8 cellular contexts compared by ENCODE assay signal in genomic region chr9:130023147-130023787, GRCh38. TPM values are rescaled to one million over a fixed set of nuclear protein-coding genes. Genes with fewer than 3 reads are reported as not detected.
A peak's percentile ranks its signal among the peaks of the same experiment; 100 is the strongest.
DNase-seq lines count a peak whose midpoint lies in the region; ATAC-seq and TF ChIP-seq lines count a peak whose summit lies in the region.

No MANE protein-coding gene starts in this region.

- intact Hi-C loops in Calu3 (cut with micrococcal nuclease; ENCODE audit: unreplicated experiment) = no loop called here

- H3K9me3 Mint-ChIP-seq in type B pancreatic cell (no peaks in the 10 kb centered on the region), Calu3 (ENCODE audit: low read depth, unreplicated experiment) (no peaks in the 10 kb centered on the region)

- H3K4me3 ChIP-seq in H7 (ENCODE audit: insufficient read depth, low read depth, low read length) = no peak overlapping the region

- CTCF ChIA-PET in Calu3 (lab: Charles Lee) = no interaction called here

- no TSS peak for BruUV-seq in Calu3 (replicated peaks; lab: Mats Ljungman, UMichigan)

- TF ChIP-seq CTCF in type B pancreatic cell (conservative IDR thresholded peaks at IDR 0.05) = no peak
- no peak for TF ChIP-seq CTCF in Calu3 (IDR thresholded peaks at IDR 0.05; ENCODE audit: unreplicated experiment)

- H3K27me3 Mint-ChIP-seq in type B pancreatic cell = no peaks in the 10 kb centered on the region
- no peaks in the 10 kb centered on the region for H3K27me3 Mint-ChIP-seq in Calu3 (ENCODE audit: unreplicated experiment)

- no peaks in the 10 kb centered on the region for H3K27me3 ChIP-seq in H7 (ENCODE audit: control insufficient read depth, insufficient read depth, low read length)

- ATAC-seq in HG03432 (IDR thresholded peaks at IDR 0.05; ENCODE audit: unreplicated experiment) = peak; percentile 39
- ATAC-seq in esophagus mucosa = peak; percentile 41

- H3K4me1 Mint-ChIP-seq in type B pancreatic cell (ENCODE audit: unreplicated experiment) (peaks cover 10% of the 10 kb centered on the region), Calu3 (ENCODE audit: low read depth, unreplicated experiment) (no peaks in the 10 kb centered on the region)

- no peaks in the 10 kb centered on the region for H3K36me3 Mint-ChIP-seq in type B pancreatic cell
- no peaks in the 10 kb centered on the region for H3K36me3 Mint-ChIP-seq in Calu3 (ENCODE audit: insufficient read depth, unreplicated experiment)

- H3K4me3 Mint-ChIP-seq in type B pancreatic cell (peak overlapping the region; percentile 50), Calu3 (ENCODE audit: low read depth, unreplicated experiment) (no peak overlapping the region)

- no peaks in the 10 kb centered on the region for H3K36me3 ChIP-seq in H7 (replicated peaks; ENCODE audit: control insufficient read depth, insufficient read depth, low read length)

- peak; percentile 62 for DNase-seq in activated effector memory CD4-positive, alpha-beta T cell treated with anti-CD3 and anti-CD28 coated beads, Interleukin-2, amount 50 U/mL, for 16 hours
- no peak for DNase-seq in activated effector memory CD4-positive, alpha-beta T cell treated with Interleukin-2 at 50 U/mL for 16 hours
- DNase-seq in type B pancreatic cell (ENCODE audit: extremely low spot score, unreplicated experiment) (no peak), Calu3 (no peak), NCI-H2227 treated with DMSO at 0.1 percent for 48 hours (lab: John Stamatoyannopoulos, UW) (no peak), H7 (no peak)

- H3K27ac Mint-ChIP-seq in type B pancreatic cell (peak overlapping the region; percentile 94), Calu3 (ENCODE audit: unreplicated experiment) (no peak overlapping the region)

RNA-seq across cellular contexts. Expression of gene FNBP1, which starts 19.7 kb away (rescaled TPM):
- 23.5 TPM for total RNA-seq in esophagus mucosa
- 38.6 and 54.1 TPM in 2 replicates for total RNA-seq in type B pancreatic cell (ENCODE audit: low replicate concordance)
- total RNA-seq in Calu3 (2022) = 9.6 and 9.9 TPM in 2 replicates
- total RNA-seq in H7 (2014; rRNA removed; shearing (Covaris generic)) = 16.0 and 19.6 TPM in 2 replicates

RNA-seq across cellular contexts. Expression of gene GPR107, which starts 30.4 kb away (rescaled TPM):
- total RNA-seq in esophagus mucosa (29.8 TPM), type B pancreatic cell (ENCODE audit: low replicate concordance) (43.6 and 51.6 TPM in 2 replicates), Calu3 (2022) (39.9 and 43.4 TPM in 2 replicates)
- total RNA-seq in H7 (2014; rRNA removed; shearing (Covaris generic)) = 13.0 and 18.0 TPM in 2 replicates
